8 cellular contexts compared by ENCODE assay signal in the genomic region with DNA sequence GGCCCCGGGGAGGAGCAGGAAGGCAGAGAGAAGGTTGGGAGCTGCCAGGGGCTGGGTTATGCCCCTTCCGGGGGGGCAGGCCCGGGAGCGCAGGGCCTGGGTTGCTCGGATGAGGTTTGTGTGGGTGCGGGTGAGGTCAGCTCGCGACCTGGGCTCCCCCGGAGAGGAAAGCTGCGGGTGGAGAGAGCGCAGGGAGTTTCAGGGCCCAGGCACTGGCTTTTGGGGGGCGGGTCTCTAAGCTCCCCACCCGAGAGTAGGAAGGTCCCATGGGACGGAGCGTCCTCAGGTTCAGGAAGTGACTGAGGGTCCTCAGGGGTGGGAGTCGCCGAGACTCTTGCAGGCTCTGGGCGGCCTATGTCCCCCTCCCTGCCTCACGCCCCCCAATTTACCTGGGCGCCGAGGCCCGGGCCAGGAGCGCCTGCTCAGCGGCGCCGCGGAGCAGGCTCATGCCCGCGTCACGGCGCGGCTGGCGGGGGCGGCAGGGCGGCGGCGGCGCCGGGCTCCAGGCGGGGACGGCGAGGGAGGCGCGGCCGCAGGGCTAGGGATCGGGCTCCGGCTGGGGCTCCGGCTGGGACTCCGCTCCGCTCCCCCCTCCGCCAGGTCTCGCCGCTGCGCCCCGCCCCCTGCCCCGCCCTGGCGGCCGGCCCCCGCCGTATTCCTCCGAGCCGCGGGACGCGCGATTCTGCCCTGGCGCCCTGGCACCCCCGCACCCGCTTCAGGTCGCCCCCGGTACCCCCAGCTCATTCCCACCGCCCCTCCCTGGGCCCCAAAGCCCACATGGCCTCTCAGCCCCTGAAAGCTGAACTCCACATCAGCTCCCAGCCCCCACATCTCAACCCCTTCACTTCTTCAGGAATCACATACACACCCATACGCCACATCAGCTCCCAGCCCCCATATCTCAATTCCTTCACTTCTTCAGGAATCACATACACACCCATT. TPM values are rescaled to one million over a fixed set of nuclear protein-coding genes. Genes with fewer than 3 reads are reported as not detected.
DNase-seq lines count a peak whose midpoint lies in the region; ATAC-seq, FAIRE-seq and TF ChIP-seq lines count a peak whose summit lies in the region.

Gene DOK4 (minus strand): TSS at position 578 of the 942 bp plus-strand sequence. CDS start 6,986 bp downstream, outside the sequence.

- H3K4me1 Mint-ChIP-seq in naive thymus-derived CD8-positive, alpha-beta T cell: peaks cover 19 to 31% (median 22%) of the 10 kb centered on the region in 4 donors
- peaks cover 14 to 21% of the 10 kb centered on the region in 2 donors for H3K4me1 Mint-ChIP-seq in stimulated activated naive B cell treated with anti-CD40 and anti-IgM and Interleukin-4, amounts not matched to agents 10 μg/mL and 1 μg/mL and 100 μg/mL, for 72 hours

- no peaks in the 10 kb centered on the region for H3K9me3 Mint-ChIP-seq in naive thymus-derived CD8-positive, alpha-beta T cell
- no peaks in the 10 kb centered on the region for H3K9me3 Mint-ChIP-seq in stimulated activated naive B cell treated with anti-CD40 and anti-IgM and Interleukin-4, amounts not matched to agents 10 μg/mL and 1 μg/mL and 100 μg/mL, for 72 hours

- intact Hi-C loops in Panc1 (cut with micrococcal nuclease; ENCODE audit: unreplicated experiment): no loop called here

- H3K4me3 ChIP-seq in BJ (ENCODE audit: low read depth, low read length): peak within 1 kb of the TSS; percentile 83
- peak within 1 kb of the TSS; percentile 52 to 66 for H3K4me3 ChIP-seq in Panc1 (ENCODE audit: low read depth in 2 of 2, low read length in 2 of 2)

- no peaks in the 10 kb centered on the region for H3K36me3 Mint-ChIP-seq in naive thymus-derived CD8-positive, alpha-beta T cell
- H3K36me3 Mint-ChIP-seq in stimulated activated naive B cell treated with anti-CD40 and anti-IgM and Interleukin-4, amounts not matched to agents 10 μg/mL and 1 μg/mL and 100 μg/mL, for 72 hours: no peaks in the 10 kb centered on the region

- POLR2A ChIA-PET in BJ (lab: Charles Lee): no interaction called here
- POLR2A ChIA-PET in Panc1 (lab: Charles Lee): interaction anchor here (0.6 kb wide), 1 partner anchor 11 kb away, joined by 9 read pairs; no protein-coding TSS in a partner anchor
- POLR2A ChIA-PET in naive thymus-derived CD8-positive, alpha-beta T cell (lab: Charles Lee): interaction anchor here (1.0 to 4.5 kb wide), 7 partner anchors 11 to 56 kb away, joined by 3 to 42 read pairs (median 6); partner anchors contain the start of genes ADGRG5, CCDC102A, CIAPIN1 and COQ9

- TF ChIP-seq CTCF in BJ (IDR thresholded peaks at IDR 0.05; ENCODE audit: insufficient read depth, low read depth, low read length) (no peak), Panc1 (IDR thresholded peaks at IDR 0.05) (no peak)

- H3K27me3 Mint-ChIP-seq in naive thymus-derived CD8-positive, alpha-beta T cell: no peaks in the 10 kb centered on the region
- peaks cover 22 to 41% of the 10 kb centered on the region in 2 donors for H3K27me3 Mint-ChIP-seq in stimulated activated naive B cell treated with anti-CD40 and anti-IgM and Interleukin-4, amounts not matched to agents 10 μg/mL and 1 μg/mL and 100 μg/mL, for 72 hours

- H3K4me1 ChIP-seq in Panc1 (ENCODE audit: control insufficient read depth, insufficient read depth, low read length): no peaks in the 10 kb centered on the region

- BruUV-seq in Panc1 (replicated peaks; lab: Mats Ljungman, UMichigan): no TSS peak

- no peaks in the 10 kb centered on the region for H3K9me3 ChIP-seq in Panc1 (ENCODE audit: control insufficient read depth, insufficient read depth, low read depth, low read length)

- peak within 1 kb of the TSS; percentile 35 to 88 (median 74) for H3K27ac Mint-ChIP-seq in naive thymus-derived CD8-positive, alpha-beta T cell
- peak within 1 kb of the TSS; percentile 43 for H3K27ac Mint-ChIP-seq in stimulated activated naive B cell treated with anti-CD40 and anti-IgM and Interleukin-4, amounts not matched to agents 10 μg/mL and 1 μg/mL and 100 μg/mL, for 72 hours

- DNase-seq in BJ (ENCODE audit: low read depth) (no peak), GM19239 (ENCODE audit: insufficient read length, low spot score) (peak; percentile 93), Panc1 (ENCODE audit: low read depth, low spot score) (no peak), fibroblast of gingiva (ENCODE audit: low read depth) (peak; percentile 54)
- DNase-seq in activated T-helper 1 cell treated with anti-CD3 and anti-CD28 coated beads, Interleukin-2, amount 50 U/mL, for 16 hours (ENCODE audit: low read depth in 1 of 2, low spot score in 1 of 2): peak; percentile 61 to 70
- peak; percentile 57 to 84 (median 69) for DNase-seq in naive thymus-derived CD8-positive, alpha-beta T cell
- DNase-seq in stimulated activated naive B cell treated with anti-CD40 and anti-IgM and Interleukin-4, amounts not matched to agents 10 μg/mL and 1 μg/mL and 100 μg/mL, for 72 hours: peak; percentile 45

- H3K4me3 Mint-ChIP-seq in naive thymus-derived CD8-positive, alpha-beta T cell: peak within 1 kb of the TSS; percentile 83 to 94 (median 88)
- H3K4me3 Mint-ChIP-seq in stimulated activated naive B cell treated with anti-CD40 and anti-IgM and Interleukin-4, amounts not matched to agents 10 μg/mL and 1 μg/mL and 100 μg/mL, for 72 hours: peak within 1 kb of the TSS; percentile 84 to 87

- in situ Hi-C loops in Panc1 (cut with HindIII; ENCODE audit: low pct_unique_long_range_greater_than_20kb, low sequenced_read_pairs): no loop called here

- CTCF ChIA-PET in BJ (lab: Yijun Ruan, JAX) (interaction anchor here (1.1 to 6.0 kb wide), 7 partner anchors 12 to 69 kb away, joined by 3 to 25 read pairs (median 3); partner anchors contain the start of gene POLR2C), Panc1 (lab: Charles Lee) (no interaction called here)

- no peak for FAIRE-seq in GM19239 (lab: Jason Lieb, UNC)

- H3K36me3 ChIP-seq in BJ (ENCODE audit: control insufficient read depth, insufficient read depth, low read length) (no peaks in the 10 kb centered on the region), Panc1 (ENCODE audit: control insufficient read depth, insufficient read depth, low read length) (no peaks in the 10 kb centered on the region)

- ATAC-seq in HG03442 (IDR thresholded peaks at IDR 0.05; ENCODE audit: unreplicated experiment) (peak; percentile 72), Panc1 (peak; percentile 96)
- ATAC-seq in naive thymus-derived CD8-positive, alpha-beta T cell: peak; percentile 92 to 96
- ATAC-seq in stimulated activated naive B cell treated with anti-CD40 and anti-IgM and Interleukin-4, amounts not matched to agents 10 μg/mL and 1 μg/mL and 100 μg/mL, for 72 hours (replicated peaks): peak; percentile 94

- no peak within 1 kb of the TSS for H3K27ac ChIP-seq in Panc1 (ENCODE audit: low read length)

- H3K27me3 ChIP-seq in BJ (ENCODE audit: control insufficient read depth, insufficient read depth, low read length) (no peaks in the 10 kb centered on the region), Panc1 (ENCODE audit: control insufficient read depth, insufficient read depth, low read length) (no peaks in the 10 kb centered on the region)

RNA-seq across cellular contexts. Expression of gene DOK4, which starts in this region (rescaled TPM):
- polyA plus RNA-seq in BJ (2011; rRNA removed): 28.3 and 40.0 TPM in 2 replicates
- polyA minus RNA-seq in BJ (2011; rRNA and poly(A)+ RNA removed): 14.7 and 35.3 TPM in 2 replicates
- 6.8 TPM for total RNA-seq in Panc1 (2021; ENCODE audit: unreplicated experiment)
- 11.1 TPM for polyA plus RNA-seq in Panc1 (2012; ENCODE audit: insufficient read length)
- 1 to 10 TPM; 3.9 to 4.8 TPM for total RNA-seq in naive thymus-derived CD8-positive, alpha-beta T cell
- 1 to 10 TPM; 1.8 to 4.7 (median 3.1) TPM for polyA plus RNA-seq in naive thymus-derived CD8-positive, alpha-beta T cell

Comparison
In these comparisons a context has a peak if more than half of its experiments do, and no peak if none do; other contexts are left out.
1. DNase-seq: peak in GM19239 (single experiment), activated T-helper 1 cell treated with anti-CD3 and anti-CD28 coated beads, Interleukin-2, amount 50 U/mL, for 16 hours (2 of 2), fibroblast of gingiva (single experiment), naive thymus-derived CD8-positive, alpha-beta T cell (10 of 10) and stimulated activated naive B cell treated with anti-CD40 and anti-IgM and Interleukin-4, amounts not matched to agents 10 μg/mL and 1 μg/mL and 100 μg/mL, for 72 hours (single experiment); none in BJ (single experiment) and Panc1 (single experiment).
2. Peak in every context shown above with its lines, with median percentiles within 50 percentile points of each other: ATAC-seq.